9 cellular contexts compared by ENCODE assay signal in the genomic region with DNA sequence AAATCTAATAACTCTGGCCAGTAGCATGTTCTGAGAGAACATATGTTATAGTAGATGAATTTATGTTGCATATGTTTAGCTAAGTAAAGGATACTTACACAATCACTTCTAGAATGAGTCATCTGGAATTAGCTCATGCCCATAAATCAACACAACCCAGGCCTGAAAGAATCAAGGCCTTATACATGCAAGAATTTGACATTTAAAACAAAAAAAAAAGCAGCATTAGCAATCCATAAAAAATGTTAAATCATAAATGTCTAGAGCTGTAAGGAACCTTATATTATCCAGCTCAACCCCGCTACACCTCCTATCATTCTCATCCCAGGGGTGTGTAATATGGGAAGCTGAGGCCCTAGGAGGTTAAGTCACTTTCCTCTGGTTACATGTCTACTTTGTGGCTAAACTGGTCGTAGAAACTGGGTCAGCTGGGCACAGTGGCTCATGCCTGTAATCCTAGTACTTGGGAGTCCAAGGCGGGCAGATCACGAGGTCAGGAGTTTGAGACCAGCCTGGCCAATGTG.
A peak's percentile ranks its signal among the peaks of the same experiment; 100 is the strongest.
DNase-seq lines count a peak whose midpoint lies in the region; ATAC-seq and TF ChIP-seq lines count a peak whose summit lies in the region.
"Had no signal": no experiment of that assay in that cellular context is flagged by ENCODE, and none has a peak within 500 bp of the region (broad histone marks: within the 10 kb centered on the region; RNA-seq: fewer than 3 reads in every experiment).

No MANE protein-coding gene starts in this region.

- ATAC-seq in mucosa of descending colon, result peak; percentile 85
- no peak for ATAC-seq in activated T-cell treated with anti-CD3 and anti-CD28 coated beads, Interleukin-2, amount 50 U/mL, for 4 hours
- ATAC-seq in effector memory CD8-positive, alpha-beta T cell (replicated peaks), result no peak

- H3K9me3 ChIP-seq in mucosa of descending colon, result no peaks in the 10 kb centered on the region

- no peaks in the 10 kb centered on the region for H3K36me3 Mint-ChIP-seq in CD14-positive monocyte
- no peaks in the 10 kb centered on the region for H3K36me3 Mint-ChIP-seq in activated T-cell treated with anti-CD3 and anti-CD28 coated beads, Interleukin-2, amount 50 U/mL, for 4 hours (ENCODE audit: insufficient read depth)
- H3K36me3 Mint-ChIP-seq in effector memory CD8-positive, alpha-beta T cell (ENCODE audit: insufficient read depth), result no peaks in the 10 kb centered on the region

- intact Hi-C loops in CD14-positive monocyte (cut with micrococcal nuclease), result loop anchor here (5.0 to 10.0 kb wide), 2 partner anchors 37 to 49 kb away; no protein-coding TSS in a partner anchor
- intact Hi-C loops in mucosa of descending colon (cut with DNase I, micrococcal nuclease), result loop anchor here in 1 of 2 donors (10.0 kb wide), 1 partner anchor 49 kb away; no protein-coding TSS in a partner anchor

- peaks cover 14% of the 10 kb centered on the region for H3K4me1 ChIP-seq in mucosa of descending colon (ENCODE audit: low read depth)

- H3K27me3 Mint-ChIP-seq in CD14-positive monocyte (ENCODE audit: low read depth in 3 of 3), result peaks cover 0 to 3% (median 2%) of the 10 kb centered on the region in 3 donors
- peaks cover 4% of the 10 kb centered on the region for H3K27me3 Mint-ChIP-seq in activated T-cell treated with anti-CD3 and anti-CD28 coated beads, Interleukin-2, amount 50 U/mL, for 4 hours (ENCODE audit: low read depth)
- no peaks in the 10 kb centered on the region for H3K27me3 Mint-ChIP-seq in effector memory CD8-positive, alpha-beta T cell

- TF ChIP-seq CTCF in CD14-positive monocyte (IDR thresholded peaks at IDR 0.05), result no peak
- no peak for TF ChIP-seq CTCF in astrocyte of the spinal cord (IDR thresholded peaks at IDR 0.05; ENCODE audit: low read depth, low read length)
- no peak for TF ChIP-seq CTCF in mucosa of descending colon (IDR thresholded peaks at IDR 0.05)

- no peak overlapping the region for H3K4me3 Mint-ChIP-seq in CD14-positive monocyte
- no peak overlapping the region for H3K4me3 Mint-ChIP-seq in activated T-cell treated with anti-CD3 and anti-CD28 coated beads, Interleukin-2, amount 50 U/mL, for 4 hours
- no peak overlapping the region for H3K4me3 Mint-ChIP-seq in effector memory CD8-positive, alpha-beta T cell

- peak; percentile 63 for DNase-seq in CD14-positive monocyte (ENCODE audit: low spot score)
- DNase-seq in LHCN-M2 (ENCODE audit: low read depth), result peak; percentile 93
- DNase-seq in astrocyte of the spinal cord (ENCODE audit: low read depth, low spot score), result peak; percentile 94
- no peak for DNase-seq in mucosa of descending colon
- DNase-seq in cerebellum (ENCODE audit: low spot score), result no peak
- no peak for DNase-seq in activated T-cell treated with anti-CD3 and anti-CD28 coated beads, Interleukin-2, amount 50 U/mL, for 4 hours
- DNase-seq in hippocampal formation (lab: John Stamatoyannopoulos, UW), result no peak
- no peak for DNase-seq in effector memory CD8-positive, alpha-beta T cell
- DNase-seq: T-helper 9 cell had no signal

- no peaks in the 10 kb centered on the region for H3K36me3 ChIP-seq in mucosa of descending colon (ENCODE audit: low read depth)

- H3K9me3 Mint-ChIP-seq in CD14-positive monocyte, result peaks cover 0 to 3% (median 0%) of the 10 kb centered on the region in 7 donors
- no peaks in the 10 kb centered on the region for H3K9me3 Mint-ChIP-seq in activated T-cell treated with anti-CD3 and anti-CD28 coated beads, Interleukin-2, amount 50 U/mL, for 4 hours
- H3K9me3 Mint-ChIP-seq in effector memory CD8-positive, alpha-beta T cell, result no peaks in the 10 kb centered on the region

- H3K4me1 Mint-ChIP-seq in CD14-positive monocyte, result peaks cover 88% of the 10 kb centered on the region
- H3K4me1 Mint-ChIP-seq in activated T-cell treated with anti-CD3 and anti-CD28 coated beads, Interleukin-2, amount 50 U/mL, for 4 hours (ENCODE audit: low read depth), result peaks cover 8% of the 10 kb centered on the region
- H3K4me1 Mint-ChIP-seq in effector memory CD8-positive, alpha-beta T cell (ENCODE audit: low read depth in 2 of 2), result no peaks in the 10 kb centered on the region

- peak overlapping the region; percentile 86 to 97 (median 94) for H3K27ac Mint-ChIP-seq in CD14-positive monocyte
- no peak overlapping the region for H3K27ac Mint-ChIP-seq in effector memory CD8-positive, alpha-beta T cell

- H3K4me3 ChIP-seq in astrocyte of the spinal cord (ENCODE audit: low read depth, low read length), result no peak overlapping the region
- no peak overlapping the region for H3K4me3 ChIP-seq in mucosa of descending colon

- in situ Hi-C loops in astrocyte of the spinal cord (cut with HindIII; ENCODE audit: low sequenced_read_pairs), result no loop called here

Comparison
In these comparisons a context has a peak if more than half of its experiments do, and no peak if none do; other contexts are left out.
1. DNase-seq: peak in CD14-positive monocyte (single experiment), LHCN-M2 (single experiment) and astrocyte of the spinal cord (single experiment); none in mucosa of descending colon (0 of 3), cerebellum (single experiment), activated T-cell treated with anti-CD3 and anti-CD28 coated beads, Interleukin-2, amount 50 U/mL, for 4 hours (single experiment), hippocampal formation (0 of 2) and effector memory CD8-positive, alpha-beta T cell (0 of 3).
2. H3K27ac Mint-ChIP-seq: peak in CD14-positive monocyte (7 of 7); none in effector memory CD8-positive, alpha-beta T cell (0 of 2).